9 cellular contexts compared by ENCODE assay signal in the genomic region with DNA sequence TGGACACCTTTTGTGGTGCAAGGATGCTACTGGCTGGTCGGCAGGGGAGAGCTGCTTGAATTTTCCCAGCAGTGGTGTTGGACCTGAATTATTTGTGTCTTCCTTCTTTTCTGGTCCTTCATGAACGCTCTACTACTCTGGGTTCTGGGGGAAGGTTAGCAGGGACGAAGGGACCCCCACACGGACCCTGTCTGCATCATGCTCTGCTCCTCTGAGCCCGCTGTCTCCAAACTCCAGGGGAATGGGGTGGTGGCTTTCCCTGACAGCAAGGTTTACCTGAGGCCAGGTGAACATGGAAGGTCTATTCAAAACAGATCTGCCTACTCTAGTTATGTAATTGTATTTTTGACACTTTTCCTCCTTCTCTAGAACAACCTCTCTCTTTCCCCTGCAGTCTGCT.
"Had no signal": no experiment of that assay in that cellular context is flagged by ENCODE, and none has a peak within 500 bp of the region (broad histone marks: within the 10 kb centered on the region; RNA-seq: fewer than 3 reads in every experiment).

No MANE protein-coding gene starts in this region.

- H3K27ac Mint-ChIP-seq: GM23338, H9, HFFc6 had no signal

- DNase-seq: GM23248, GOT3, H7, H9, HCEC 1CT, HFFc6 had no signal

- H3K27ac ChIP-seq: GM23248 had no signal

- H3K4me3 ChIP-seq: GM23248, GM23338, HAP-1 had no signal

- H3K4me3 Mint-ChIP-seq: GM23338, H9, HFFc6 had no signal

- H3K4me2 ChIP-seq: GM23338 had no signal

- H3K36me3 ChIP-seq: HAP-1 had no signal

- H3K9me3 ChIP-seq: HAP-1 had no signal

- H3K9ac ChIP-seq: GM23248 had no signal

- H3K4me1 ChIP-seq: HAP-1 had no signal

- ATAC-seq: GM23338, HCT116 had no signal

- H3K9me3 Mint-ChIP-seq: GM23338, H9 had no signal
